In the genomic region with DNA sequence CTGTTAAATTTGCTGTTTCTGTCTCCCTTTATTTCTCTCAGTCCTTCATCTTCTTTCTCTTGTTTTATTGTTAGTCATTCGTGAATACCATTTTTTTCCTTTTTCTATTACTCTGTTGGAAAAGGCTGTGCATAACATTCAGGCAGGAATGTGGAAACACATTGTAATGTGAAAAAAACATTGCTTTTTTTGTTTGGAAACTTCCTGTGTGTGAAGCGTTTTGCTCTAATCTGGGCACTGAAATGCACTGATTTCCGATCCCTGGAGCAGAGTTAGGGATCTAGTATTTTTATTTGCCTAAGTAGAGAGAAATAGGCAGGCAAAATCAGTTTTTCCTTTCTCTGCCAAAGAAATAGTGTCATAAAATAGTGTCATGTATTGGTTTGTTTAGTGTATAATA, we compare ENCODE assay signal across 34 cellular contexts.
DNase-seq lines count a peak whose midpoint lies in the region; ATAC-seq, FAIRE-seq and TF ChIP-seq lines count a peak whose summit lies in the region.
"Had no signal": no experiment of that assay in that cellular context is flagged by ENCODE, and none has a peak within 500 bp of the region (broad histone marks: within the 10 kb centered on the region; RNA-seq: fewer than 3 reads in every experiment).

No MANE protein-coding gene starts in this region.

- H3K4me3 ChIP-seq in cardiac fibroblast (replicated peaks in 1 of 2; ENCODE audit: low read depth in 2 of 2, low read length in 2 of 2) = no peak overlapping the region
- no peak overlapping the region for H3K4me3 ChIP-seq in fibroblast of the aortic adventitia (ENCODE audit: low read depth, low read length)
- no peak overlapping the region for H3K4me3 ChIP-seq in ascending aorta
- H3K4me3 ChIP-seq: body of pancreas, pancreas, PC-9, right atrium auricular region had no signal

- intact Hi-C loops in ascending aorta (cut with DNase I) = loop anchor here (10.0 kb wide), 1 partner anchor 160 kb away; the partner anchor contains the start of gene PCCA

- H3K27me3 ChIP-seq in ascending aorta = no peaks in the 10 kb centered on the region
- H3K27me3 ChIP-seq: body of pancreas, pancreas, right atrium auricular region had no signal

- no peak for ATAC-seq in GM21723 (IDR thresholded peaks at IDR 0.05; ENCODE audit: unreplicated experiment)
- ATAC-seq: activated naive CD8-positive, alpha-beta T cell treated with anti-CD3 and anti-CD28 coated beads, Interleukin-2, amount 50 U/mL, for 24 hours; body of pancreas; left colon; T-helper 17 cell had no signal

- DNase-seq in H54 (ENCODE audit: insufficient read length, low spot score) (no peak), cardiac fibroblast (ENCODE audit: low read depth in 2 of 2) (peak; percentile 43 to 62), fibroblast of the aortic adventitia (ENCODE audit: low read depth) (peak; percentile 47), pulmonary artery endothelial cell (ENCODE audit: low read depth, low spot score) (peak; percentile 57), germinal center (ENCODE audit: low spot score) (no peak), ascending aorta (ENCODE audit: low spot score in 2 of 2) (no peak), HuH-7 (ENCODE audit: low spot score) (no peak)
- DNase-seq: activated CD4-positive, alpha-beta T cell treated with anti-CD3 and anti-CD28 coated beads, Interleukin-2, amount 50 U/mL, for 48 hours; activated naive CD8-positive, alpha-beta T cell treated with anti-CD3 and anti-CD28 coated beads, Interleukin-2, amount 50 U/mL, for 24 hours; activated T-cell treated with anti-CD3 and anti-CD28 coated beads, Interleukin-2, amount 50 U/mL, for 48 hours; body of pancreas; Calu3; cerebellar nuclear complex; DMS79 treated with DMSO at 0.1 percent for 48 hours; immature natural killer cell; IMR-90; left colon; MV-4-11; NCI-H1436 treated with DMSO at 0.1 percent for 48 hours; NCI-H2081 treated with DMSO at 0.1 percent for 48 hours; NCI-H226; NCI-H69; nephron progenitor cell; pancreas; PC-9; SK-N-SH; small intestine; stimulated activated naive CD4-positive, alpha-beta T cell treated with Interleukin-2 at 50 U/mL for 16 hours; T-helper 17 cell had no signal

- no peak for TF ChIP-seq POLR2A in H54 (IDR thresholded peaks at IDR 0.05; ENCODE audit: low read depth, low read length)

- H3K27ac ChIP-seq in ascending aorta = no peak overlapping the region
- H3K27ac ChIP-seq: body of pancreas, pancreas, PC-9 had no signal

- H3K9me3 ChIP-seq in ascending aorta = peaks cover 4 to 17% of the 10 kb centered on the region in 2 donors
- H3K9me3 ChIP-seq: pancreas had no signal

- peak; percentile 89 for FAIRE-seq in H54 (lab: Jason Lieb, UNC)
- FAIRE-seq: frontal cortex, H1, pancreas, small intestine, TTC549 had no signal

- no peaks in the 10 kb centered on the region for H3K4me1 ChIP-seq in ascending aorta
- H3K4me1 ChIP-seq: body of pancreas, right atrium auricular region had no signal

- TF ChIP-seq CTCF in cardiac fibroblast (IDR thresholded peaks at IDR 0.05; ENCODE audit: low read depth, low read length) (no peak), fibroblast of the aortic adventitia (IDR thresholded peaks at IDR 0.05; ENCODE audit: insufficient read depth, low read length) (no peak), ascending aorta (IDR thresholded peaks at IDR 0.05) (no peak)

- no peaks in the 10 kb centered on the region for H3K36me3 ChIP-seq in ascending aorta
- H3K36me3 ChIP-seq: pancreas, right atrium auricular region had no signal

Comparison
In these comparisons a context has a peak if more than half of its experiments do, and no peak if none do; other contexts are left out.
1. DNase-seq: peak in cardiac fibroblast (2 of 2), fibroblast of the aortic adventitia (single experiment) and pulmonary artery endothelial cell (single experiment); none in H54 (single experiment), germinal center (single experiment), ascending aorta (0 of 2) and HuH-7 (single experiment).